In the genomic region with DNA sequence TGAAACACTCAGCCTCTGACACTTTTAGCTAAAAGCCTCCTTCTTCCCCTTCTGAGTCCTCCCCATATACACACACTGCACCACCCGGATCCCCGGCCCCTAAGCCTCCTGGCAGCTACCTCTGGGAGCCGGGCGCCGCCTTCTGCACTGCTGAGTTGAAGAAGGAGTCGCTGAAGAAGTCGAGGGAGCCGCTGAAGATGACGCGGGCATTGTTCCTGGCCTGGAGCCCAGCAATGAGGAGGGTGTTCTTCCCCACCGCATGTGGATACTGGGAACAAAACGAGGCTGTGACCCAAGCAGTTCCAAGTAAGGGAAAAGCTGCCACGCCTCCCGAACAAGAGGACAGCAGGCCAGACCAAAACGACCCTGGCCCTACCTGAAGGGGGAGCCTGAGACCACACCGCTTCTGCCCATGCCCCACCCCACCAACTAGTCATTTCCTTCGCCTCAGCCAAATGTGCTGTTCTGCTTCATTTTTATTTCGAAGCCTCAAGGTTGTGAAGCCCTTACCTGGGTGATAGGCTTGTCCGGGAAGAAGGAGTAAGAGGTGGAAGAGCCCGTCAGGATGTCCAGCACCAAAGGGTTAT, we compare ENCODE assay signal across 1 cellular context.
TF ChIP-seq lines count a peak whose summit lies in the region.

No MANE protein-coding gene starts in this region.

TF ChIP-seq in GM23338, 12 proteins besides CTCF, POLR2A, EP300 and RAD21 (continued from another document):
- no peak for TF ChIP-seq STAT1 (IDR thresholded peaks at IDR 0.05; ENCODE audit: unreplicated experiment)
- TF ChIP-seq, protein P1, sequence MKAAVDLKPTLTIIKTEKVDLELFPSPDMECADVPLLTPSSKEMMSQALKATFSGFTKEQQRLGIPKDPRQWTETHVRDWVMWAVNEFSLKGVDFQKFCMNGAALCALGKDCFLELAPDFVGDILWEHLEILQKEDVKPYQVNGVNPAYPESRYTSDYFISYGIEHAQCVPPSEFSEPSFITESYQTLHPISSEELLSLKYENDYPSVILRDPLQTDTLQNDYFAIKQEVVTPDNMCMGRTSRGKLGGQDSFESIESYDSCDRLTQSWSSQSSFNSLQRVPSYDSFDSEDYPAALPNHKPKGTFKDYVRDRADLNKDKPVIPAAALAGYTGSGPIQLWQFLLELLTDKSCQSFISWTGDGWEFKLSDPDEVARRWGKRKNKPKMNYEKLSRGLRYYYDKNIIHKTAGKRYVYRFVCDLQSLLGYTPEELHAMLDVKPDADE (IDR thresholded peaks at IDR 0.05) = no peak
- no peak for TF ChIP-seq CREB1 (CRISPR knock-in tag; IDR thresholded peaks at IDR 0.05; ENCODE audit: low read depth)
- TF ChIP-seq ZNF114 (CRISPR knock-in tag; IDR thresholded peaks at IDR 0.05) = no peak
- TF ChIP-seq ZNF462 (CRISPR knock-in tag; IDR thresholded peaks at IDR 0.05) = no peak
- no peak for TF ChIP-seq JUNB (IDR thresholded peaks at IDR 0.05; ENCODE audit: unreplicated experiment)
- TF ChIP-seq EZH2 (IDR thresholded peaks at IDR 0.05; ENCODE audit: low read depth, unreplicated experiment) = no peak
- no peak for TF ChIP-seq EZH2phosphoT487 (IDR thresholded peaks at IDR 0.05; ENCODE audit: unreplicated experiment)
